12 cellular contexts compared by ENCODE assay signal in genomic region chr22:25449781-25450317, GRCh38.
DNase-seq lines count a peak whose midpoint lies in the region; ATAC-seq, FAIRE-seq and TF ChIP-seq lines count a peak whose summit lies in the region.
"Had no signal": no experiment of that assay in that cellular context is flagged by ENCODE, and none has a peak within 500 bp of the region (broad histone marks: within the 10 kb centered on the region; RNA-seq: fewer than 3 reads in every experiment).

No MANE protein-coding gene starts in this region.

- TF ChIP-seq POLR2A in breast epithelium (IDR thresholded peaks at IDR 0.05): no peak
- no peak for TF ChIP-seq POLR2A in suprapubic skin (IDR thresholded peaks at IDR 0.05)
- TF ChIP-seq POLR2A in thyroid gland (IDR thresholded peaks at IDR 0.05): no peak

- BruUV-seq in MCF 10A (replicated peaks; lab: Mats Ljungman, UMichigan): no TSS peak

- H3K27me3 ChIP-seq in breast epithelium: no peaks in the 10 kb centered on the region
- no peaks in the 10 kb centered on the region for H3K27me3 ChIP-seq in suprapubic skin
- H3K27me3 ChIP-seq in pancreas: no peaks in the 10 kb centered on the region
- no peaks in the 10 kb centered on the region for H3K27me3 ChIP-seq in thyroid gland

- H3K27ac Mint-ChIP-seq in MCF 10A (ENCODE audit: low read depth, unreplicated experiment): no peak overlapping the region

- H3K4me1 ChIP-seq in breast epithelium (peaks cover 0 to 5% of the 10 kb centered on the region in 2 donors), suprapubic skin (peaks cover 37% of the 10 kb centered on the region), pancreas (peaks cover 5 to 21% (median 13%) of the 10 kb centered on the region in 3 donors), thyroid gland (peaks cover 25 to 40% of the 10 kb centered on the region in 2 donors)

- 67% methylated on average over 9 of the region's 9 CpGs for WGBS in suprapubic skin
- WGBS in pancreas, 2 donors: 74 to 87% methylated on average over 9 of the region's 9 CpGs
- WGBS in thyroid gland, 2 donors: 83 to 86% methylated on average over 9 of the region's 9 CpGs

- H3K9ac ChIP-seq in SK-N-MC (ENCODE audit: insufficient read length): peak overlapping the region; percentile 99

- no peak for DNase-seq in MCF 10A (ENCODE audit: unreplicated experiment)
- DNase-seq in breast epithelium (ENCODE audit: low spot score in 2 of 2): no peak
- no peak for DNase-seq in SK-N-MC (ENCODE audit: low read depth, low spot score)
- DNase-seq in fibroblast of the aortic adventitia (ENCODE audit: low read depth): peak; percentile 16
- no peak for DNase-seq in suprapubic skin (ENCODE audit: low spot score in 2 of 2)
- no peak for DNase-seq in HuH-7.5 (ENCODE audit: low spot score)
- no peak for DNase-seq in pancreas
- no peak for DNase-seq in thyroid gland
- DNase-seq: central memory CD4-positive, alpha-beta T cell; COR-L47; NCI-H82; occipital lobe had no signal

- H3K9me3 Mint-ChIP-seq in MCF 10A (ENCODE audit: unreplicated experiment): no peaks in the 10 kb centered on the region

- H3K36me3 Mint-ChIP-seq in MCF 10A (ENCODE audit: insufficient read depth, unreplicated experiment): peaks cover 13% of the 10 kb centered on the region

- no peak for TF ChIP-seq CTCF in MCF 10A (IDR thresholded peaks at IDR 0.05; ENCODE audit: unreplicated experiment)
- TF ChIP-seq CTCF in breast epithelium (IDR thresholded peaks at IDR 0.05): no peak
- TF ChIP-seq CTCF in fibroblast of the aortic adventitia (IDR thresholded peaks at IDR 0.05; ENCODE audit: insufficient read depth, low read length): no peak
- TF ChIP-seq CTCF in suprapubic skin (IDR thresholded peaks at IDR 0.05): no peak
- no peak for TF ChIP-seq CTCF in pancreas (IDR thresholded peaks at IDR 0.05)
- TF ChIP-seq CTCF in thyroid gland (IDR thresholded peaks at IDR 0.05): no peak

- peak overlapping the region in 1 of 3 donors; percentile 37 for H3K4me3 ChIP-seq in breast epithelium
- peak overlapping the region; percentile 98 for H3K4me3 ChIP-seq in SK-N-MC
- H3K4me3 ChIP-seq in fibroblast of the aortic adventitia (ENCODE audit: low read depth, low read length): peak overlapping the region; percentile 91
- peak overlapping the region; percentile 77 for H3K4me3 ChIP-seq in suprapubic skin
- H3K4me3 ChIP-seq in pancreas: peak overlapping the region in 1 of 4 donors; percentile 61
- no peak overlapping the region for H3K4me3 ChIP-seq in thyroid gland (replicated peaks in 1 of 3)

- peak overlapping the region; percentile 91 for H3K4me3 Mint-ChIP-seq in MCF 10A (ENCODE audit: unreplicated experiment)

- H3K27me3 Mint-ChIP-seq in MCF 10A (ENCODE audit: insufficient read depth, unreplicated experiment): no peaks in the 10 kb centered on the region

- CTCF ChIA-PET in MCF 10A (lab: Yijun Ruan, JAX): no interaction called here

- FAIRE-seq in pancreas (lab: Jason Lieb, UNC): no peak

- POLR2A ChIA-PET in MCF 10A (lab: Yijun Ruan, JAX): interaction anchor here (0.7 to 0.9 kb wide), 2 partner anchors 60 to 900 kb away, joined by 3 to 5 read pairs; no protein-coding TSS in a partner anchor

- peaks cover 24% of the 10 kb centered on the region for H3K4me1 Mint-ChIP-seq in MCF 10A (ENCODE audit: insufficient read depth, unreplicated experiment)

- TF ChIP-seq EP300 in suprapubic skin (IDR thresholded peaks at IDR 0.05): no peak

- no peak overlapping the region for H3K27ac ChIP-seq in breast epithelium
- H3K27ac ChIP-seq in SK-N-MC: no peak overlapping the region
- H3K27ac ChIP-seq in suprapubic skin: no peak overlapping the region
- no peak overlapping the region for H3K27ac ChIP-seq in pancreas
- H3K27ac ChIP-seq in thyroid gland: no peak overlapping the region

- intact Hi-C loops in MCF 10A (cut with micrococcal nuclease): loop anchor here (1.0 to 5.0 kb wide), 5 partner anchors 48 to 322 kb away; no protein-coding TSS in a partner anchor
- intact Hi-C loops in breast epithelium (cut with DNase I; ENCODE audit: low total_unique reads): no loop called here
- intact Hi-C loops in pancreas (cut with DNase I): loop anchor here in 2 of 3 donors (10.0 kb wide), 2 partner anchors 85 to 325 kb away; no protein-coding TSS in a partner anchor
- intact Hi-C loops in thyroid gland (cut with DNase I): loop anchor here (10.0 kb wide), 1 partner anchor 85 kb away; no protein-coding TSS in a partner anchor

- H3K9me3 ChIP-seq in breast epithelium: no peaks in the 10 kb centered on the region
- no peaks in the 10 kb centered on the region for H3K9me3 ChIP-seq in SK-N-MC (ENCODE audit: low read depth, low read length)
- no peaks in the 10 kb centered on the region for H3K9me3 ChIP-seq in suprapubic skin
- no peaks in the 10 kb centered on the region for H3K9me3 ChIP-seq in pancreas
- no peaks in the 10 kb centered on the region for H3K9me3 ChIP-seq in thyroid gland

- no peak for ATAC-seq in pancreas

- no peaks in the 10 kb centered on the region for H3K36me3 ChIP-seq in breast epithelium
- peaks cover 25% of the 10 kb centered on the region for H3K36me3 ChIP-seq in SK-N-MC (ENCODE audit: insufficient read depth, low read length)
- H3K36me3 ChIP-seq in suprapubic skin: peaks cover 6% of the 10 kb centered on the region
- H3K36me3 ChIP-seq in pancreas: peaks cover 0 to 3% (median 0%) of the 10 kb centered on the region in 3 donors
- no peaks in the 10 kb centered on the region for H3K36me3 ChIP-seq in thyroid gland

Comparison
In these comparisons a context has a peak if more than half of its experiments do, and no peak if none do; other contexts are left out.
1. H3K4me3 ChIP-seq: peak in SK-N-MC (single experiment), fibroblast of the aortic adventitia (single experiment) and suprapubic skin (single experiment); none in thyroid gland (0 of 3).